1 cellular context compared by ENCODE assay signal in genomic region chr1:114342376-114342775, GRCh38.
TF ChIP-seq lines count a peak whose summit lies in the region.

No MANE protein-coding gene starts in this region.

TF ChIP-seq in GM23338, 12 proteins besides CTCF, POLR2A, EP300 and RAD21 (continued from another document):
- TF ChIP-seq ZNF462 (CRISPR knock-in tag; IDR thresholded peaks at IDR 0.05) (no peak), POLR2AphosphoS5 (IDR thresholded peaks at IDR 0.05; ENCODE audit: low read depth) (no peak), CREB1 (CRISPR knock-in tag; IDR thresholded peaks at IDR 0.05; ENCODE audit: low read depth) (no peak), EZH2phosphoT487 (IDR thresholded peaks at IDR 0.05; ENCODE audit: unreplicated experiment) (no peak)
